In genomic region chr19:3723883-3724282, GRCh38 we compare ENCODE assay signal across 1 cellular context.
TF ChIP-seq lines count a peak whose summit lies in the region.

No MANE protein-coding gene starts in this region.

TF ChIP-seq in GM23338, 12 proteins besides CTCF, POLR2A, EP300 and RAD21 (continued from another document):
- TF ChIP-seq ZNF462 (CRISPR knock-in tag; IDR thresholded peaks at IDR 0.05) (no peak), NANOG (IDR thresholded peaks at IDR 0.05; ENCODE audit: borderline replicate concordance) (no peak), POLR2AphosphoS5 (IDR thresholded peaks at IDR 0.05; ENCODE audit: low read depth) (no peak), REST (IDR thresholded peaks at IDR 0.05; ENCODE audit: unreplicated experiment) (no peak), STAT1 (IDR thresholded peaks at IDR 0.05; ENCODE audit: unreplicated experiment) (no peak)
TF ChIP-seq in GM23338: peak in this region for 0.
